Comparison of ENCODE assay signal across 1 cellular context in genomic region chr10:100998991-100999741, GRCh38.
TF ChIP-seq lines count a peak whose summit lies in the region.

No MANE protein-coding gene starts in this region.

TF ChIP-seq in HepG2, 621 proteins besides CTCF, POLR2A, EP300 and RAD21 (continued from another document and continues in another):
- TF ChIP-seq RORA (CRISPR knock-in tag; IDR thresholded peaks at IDR 0.05) (no peak), ZNF83 (CRISPR knock-in tag; IDR thresholded peaks at IDR 0.05; ENCODE audit: borderline replicate concordance) (0 out of 2 replicates have a peak, but pooled peaks have one; percentile 18), ZNF207 (IDR thresholded peaks at IDR 0.05; ENCODE audit: borderline replicate concordance) (no peak), ZNF281 (CRISPR knock-in tag; IDR thresholded peaks at IDR 0.05; ENCODE audit: borderline replicate concordance) (peak; percentile 80), KLF15 (CRISPR knock-in tag; IDR thresholded peaks at IDR 0.05; ENCODE audit: borderline replicate concordance) (0 out of 2 replicates have a peak, but pooled peaks have one; percentile 21), FLYWCH1 (CRISPR knock-in tag; IDR thresholded peaks at IDR 0.05) (no peak), HNF1A (IDR thresholded peaks at IDR 0.05; ENCODE audit: low read depth) (no peak), HNF1A (CRISPR knock-in tag; IDR thresholded peaks at IDR 0.05; ENCODE audit: borderline replicate concordance) (peak; percentile 68), TCF7L2 (IDR thresholded peaks at IDR 0.05; ENCODE audit: low read depth, low read length) (no peak), ZNF468 (CRISPR knock-in tag; IDR thresholded peaks at IDR 0.05) (no peak), USF2 (IDR thresholded peaks at IDR 0.05; ENCODE audit: low read depth, low read length) (no peak), USF2 (CRISPR knock-in tag; IDR thresholded peaks at IDR 0.05; ENCODE audit: borderline replicate concordance) (no peak), ZNF800 (CRISPR knock-in tag; IDR thresholded peaks at IDR 0.05) (peak; percentile 53; the same call in 1 of the 2 replicates), MTF2 (CRISPR knock-in tag; IDR thresholded peaks at IDR 0.05; ENCODE audit: borderline replicate concordance) (no peak), GLMP (CRISPR knock-in tag; IDR thresholded peaks at IDR 0.05; ENCODE audit: borderline replicate concordance) (no peak), MBD4 (IDR thresholded peaks at IDR 0.05; ENCODE audit: borderline replicate concordance, low read length) (no peak), KDM4B (CRISPR knock-in tag; IDR thresholded peaks at IDR 0.05) (peak; percentile 50; the same call in 1 of the 2 replicates), ZNF329 (CRISPR knock-in tag; IDR thresholded peaks at IDR 0.05; ENCODE audit: low read depth) (peak; percentile 70; the same call in 1 of the 2 replicates), YY1 (IDR thresholded peaks at IDR 0.05; ENCODE audit: insufficient read depth, insufficient replicate concordance, low read depth, low read length) (peak; percentile 66), ATF2 (CRISPR knock-in tag; IDR thresholded peaks at IDR 0.05) (0 out of 2 replicates have a peak, but pooled peaks have one; percentile 9), IKZF5 (CRISPR knock-in tag; IDR thresholded peaks at IDR 0.05) (peak; percentile 55; the same call in 1 of the 2 replicates), ELF1 (CRISPR knock-in tag; IDR thresholded peaks at IDR 0.05) (no peak), ZXDC (CRISPR knock-in tag; IDR thresholded peaks at IDR 0.05) (no peak), BORCS8-MEF2B (CRISPR knock-in tag; IDR thresholded peaks at IDR 0.05) (peak; percentile 69), ZNF850 (CRISPR knock-in tag; conservative IDR thresholded peaks at IDR 0.05) (no peak), IRF9 (CRISPR knock-in tag; IDR thresholded peaks at IDR 0.05; ENCODE audit: borderline replicate concordance) (0 out of 2 replicates have a peak, but pooled peaks have one; percentile 66), ZNF609 (CRISPR knock-in tag; IDR thresholded peaks at IDR 0.05; ENCODE audit: borderline replicate concordance) (peak; percentile 54), SOX6 (IDR thresholded peaks at IDR 0.05) (no peak), SOX6 (CRISPR knock-in tag; IDR thresholded peaks at IDR 0.05) (peak; percentile 79), CCAR2 (optimal IDR thresholded peaks at IDR 0.05; ENCODE audit: low read depth, low read length) (no peak)
